ENCODE assay signal across 20 cellular contexts in the genomic region with DNA sequence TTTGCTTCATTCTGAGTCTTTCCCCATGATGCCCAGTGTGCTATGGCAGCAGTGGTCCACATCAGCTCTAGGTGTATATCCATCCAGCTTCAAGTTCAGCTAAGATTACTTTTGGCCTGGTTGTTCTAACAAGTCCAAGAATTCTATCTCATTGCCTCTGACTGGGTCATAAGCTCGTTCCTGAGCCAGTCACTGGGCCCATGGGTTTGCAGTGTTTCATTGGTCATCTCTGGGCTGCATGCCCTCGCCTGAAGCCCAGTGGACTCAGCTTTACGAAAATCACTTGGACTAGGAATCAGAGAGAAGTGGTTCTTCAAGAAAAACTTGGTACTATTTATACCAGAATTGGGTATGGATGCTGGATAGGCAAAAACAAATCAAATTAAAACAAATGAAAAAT. TPM values are rescaled to one million over a fixed set of nuclear protein-coding genes. Genes with fewer than 3 reads are reported as not detected.
DNase-seq lines count a peak whose midpoint lies in the region; ATAC-seq and TF ChIP-seq lines count a peak whose summit lies in the region.
"Had no signal": no experiment of that assay in that cellular context is flagged by ENCODE, and none has a peak within 500 bp of the region (broad histone marks: within the 10 kb centered on the region; RNA-seq: fewer than 3 reads in every experiment).

No MANE protein-coding gene starts in this region.

- H3K36me3 ChIP-seq in ascending aorta (no peaks in the 10 kb centered on the region), heart left ventricle (no peaks in the 10 kb centered on the region), rectal smooth muscle tissue (ENCODE audit: control insufficient read depth, insufficient read depth, low read length) (no peaks in the 10 kb centered on the region), tibial artery (no peaks in the 10 kb centered on the region)
- H3K36me3 ChIP-seq: esophagus squamous epithelium, SJSA1, spleen had no signal

- H3K27me3 ChIP-seq in ascending aorta, result no peaks in the 10 kb centered on the region
- H3K27me3 ChIP-seq in heart left ventricle, result no peaks in the 10 kb centered on the region
- no peaks in the 10 kb centered on the region for H3K27me3 ChIP-seq in rectal smooth muscle tissue (ENCODE audit: control insufficient read depth, insufficient read depth, low read length)
- no peaks in the 10 kb centered on the region for H3K27me3 ChIP-seq in tibial artery
- H3K27me3 ChIP-seq: esophagus squamous epithelium, SJSA1, spleen had no signal

- H3K27ac ChIP-seq in ascending aorta (peak overlapping the region; percentile 82 to 90), heart left ventricle (peak overlapping the region in 11 of 12 donors; percentile 67 to 87 (median 78)), rectal smooth muscle tissue (ENCODE audit: low read depth, low read length) (peak overlapping the region; percentile 70), tibial artery (peak overlapping the region; percentile 80 to 82)

- 72 to 90% (median 83%) methylated on average over 3 of the region's 3 CpGs for WGBS in heart left ventricle, 4 donors

- H3K4me3 ChIP-seq in ascending aorta, result no peak overlapping the region
- no peak overlapping the region for H3K4me3 ChIP-seq in heart left ventricle
- no peak overlapping the region for H3K4me3 ChIP-seq in rectal smooth muscle tissue (ENCODE audit: low read length)
- H3K4me3 ChIP-seq in tibial artery, result no peak overlapping the region
- H3K4me3 ChIP-seq: esophagus squamous epithelium, SJSA1, spleen had no signal

- intact Hi-C loops in ascending aorta (cut with DNase I), result no loop called here
- intact Hi-C loops in heart left ventricle (cut with DNase I), result loop anchor here in 2 of 10 donors (5.0 to 10.0 kb wide), 2 partner anchors 37 to 121 kb away; no protein-coding TSS in a partner anchor
- intact Hi-C loops in tibial artery (cut with DNase I; ENCODE audit: low total_unique reads), result no loop called here

- TF ChIP-seq POLR2A in heart left ventricle (IDR thresholded peaks at IDR 0.05), result no peak

- ATAC-seq in heart left ventricle, result peak in 1 of 4 donors; percentile 29
- no peak for ATAC-seq in HG02623 (IDR thresholded peaks at IDR 0.05; ENCODE audit: unreplicated experiment)
- ATAC-seq: natural killer cell had no signal

- H3K4me1 ChIP-seq in ascending aorta (peaks cover 26 to 38% of the 10 kb centered on the region in 2 donors), heart left ventricle (peaks cover 4 to 43% (median 24%) of the 10 kb centered on the region in 12 donors), rectal smooth muscle tissue (ENCODE audit: control insufficient read depth, insufficient read depth, low read length) (peaks cover 7% of the 10 kb centered on the region), tibial artery (peaks cover 0 to 55% (median 41%) of the 10 kb centered on the region in 4 donors)

- TF ChIP-seq CTCF in ascending aorta (IDR thresholded peaks at IDR 0.05), result no peak
- TF ChIP-seq CTCF in heart left ventricle (IDR thresholded peaks at IDR 0.05), result no peak
- no peak for TF ChIP-seq CTCF in tibial artery (IDR thresholded peaks at IDR 0.05)

- DNase-seq in ascending aorta (ENCODE audit: low spot score in 2 of 2) (peak in 1 of 2 donors; percentile 77), heart left ventricle (peak in 1 of 5 donors; percentile 39), tibial artery (peak; percentile 69 to 72), NCI-H2171 (lab: John Stamatoyannopoulos, UW) (no peak), NCI-H146 (lab: John Stamatoyannopoulos, UW) (no peak)
- DNase-seq: activated CD4-positive, alpha-beta T cell treated with anti-CD3 and anti-CD28 coated beads, Interleukin-2, amount 50 U/mL, for 48 hours; activated CD4-positive, CD25-positive, alpha-beta regulatory T cell; activated naive CD4-positive, alpha-beta T cell treated with anti-CD3 and anti-CD28 coated beads for 36 hours; esophagus squamous epithelium; GOT3; HFFc6; natural killer cell; NCI-H1694 treated with DMSO at 0.1 percent for 48 hours; NCI-H524 treated with DMSO at 0.1 percent for 48 hours; retina; spleen; stimulated activated CD4-positive, alpha-beta T cell treated with anti-CD3 and anti-CD28 coated beads, Interleukin-2, amount 100 ng/mL, for 48 hours had no signal

- H3K9me3 ChIP-seq in ascending aorta (no peaks in the 10 kb centered on the region), heart left ventricle (no peaks in the 10 kb centered on the region), tibial artery (no peaks in the 10 kb centered on the region)
- H3K9me3 ChIP-seq: esophagus squamous epithelium, SJSA1, spleen had no signal

- H3K9ac ChIP-seq in rectal smooth muscle tissue (ENCODE audit: low read length), result no peak overlapping the region

RNA-seq across cellular contexts. Expression of gene ARHGAP26, which starts 16.1 kb away (rescaled TPM):
- total RNA-seq in ascending aorta (34.9 TPM), heart left ventricle (10 to 100 TPM; 22.9 to 52.1 (median 35.6) TPM)
- 10 to 100 TPM; 11.9 to 18.2 TPM for polyA plus RNA-seq in heart left ventricle

Comparison
In these comparisons a context has a peak if more than half of its experiments do, and no peak if none do; other contexts are left out.
1. DNase-seq: peak in tibial artery (2 of 2); none in NCI-H2171 (single experiment) and NCI-H146 (single experiment).
2. Peak in every context shown above with its lines, with median percentiles within 50 percentile points of each other: H3K27ac ChIP-seq.